9 cellular contexts compared by ENCODE assay signal in the genomic region with DNA sequence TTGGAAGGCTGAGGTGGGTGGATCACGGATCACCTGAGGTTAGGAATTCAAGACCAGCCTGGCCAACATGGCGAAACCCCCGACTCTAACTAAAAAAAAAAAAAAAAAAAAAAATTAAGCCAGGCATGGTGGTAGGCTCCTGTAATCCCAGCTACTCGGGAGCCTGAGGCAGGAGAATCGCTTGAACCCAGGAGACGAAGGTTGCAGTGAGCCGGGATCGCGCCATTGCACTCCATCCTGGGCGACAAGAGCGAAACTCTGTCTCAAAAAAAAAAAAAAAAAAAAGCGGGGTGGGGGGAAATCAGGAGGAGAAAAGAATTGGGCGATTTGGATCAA. TPM values are rescaled to one million over a fixed set of nuclear protein-coding genes. Genes with fewer than 3 reads are reported as not detected.
DNase-seq lines count a peak whose midpoint lies in the region; ATAC-seq and TF ChIP-seq lines count a peak whose summit lies in the region.
"Not testable (repeated sequence)": the region's sequence is repeated elsewhere in the genome, so short reads cannot be mapped to it uniquely, and the experiment has no call there.
"Had no signal": no experiment of that assay in that cellular context is flagged by ENCODE, and none has a peak within 500 bp of the region (broad histone marks: within the 10 kb centered on the region; RNA-seq: fewer than 3 reads in every experiment).

No MANE protein-coding gene starts in this region.

- TF ChIP-seq POLR2A in gastroesophageal sphincter (IDR thresholded peaks at IDR 0.05); sigmoid colon (IDR thresholded peaks at IDR 0.05): not testable (repeated sequence)

- H3K4me1 ChIP-seq in Caco-2 (peaks cover 37% of the 10 kb centered on the region), Panc1 (ENCODE audit: control insufficient read depth, insufficient read depth, low read length) (peaks cover 59% of the 10 kb centered on the region), gastroesophageal sphincter (peaks cover 3 to 64% (median 16%) of the 10 kb centered on the region in 3 donors), lower lobe of right lung (peaks cover 56% of the 10 kb centered on the region), sigmoid colon (peaks cover 0 to 48% (median 38%) of the 10 kb centered on the region in 4 donors)

- not testable (repeated sequence) for BruUV-seq in Caco-2 (replicated peaks; lab: Mats Ljungman, UMichigan); Panc1 (replicated peaks; lab: Mats Ljungman, UMichigan)

- H3K4me3 ChIP-seq in Caco-2 (ENCODE audit: low read depth, low read length): peak overlapping the region; percentile 35
- H3K4me3 ChIP-seq in Panc1 (ENCODE audit: low read depth in 2 of 2, low read length in 2 of 2): peak overlapping the region; percentile 29 to 57
- peak overlapping the region; percentile 34 to 40 for H3K4me3 ChIP-seq in gastroesophageal sphincter
- peak overlapping the region; percentile 31 for H3K4me3 ChIP-seq in lower lobe of right lung
- H3K4me3 ChIP-seq in sigmoid colon: peak overlapping the region in 3 of 4 donors; percentile 26 to 39 (median 37)

- not testable (repeated sequence) for ATAC-seq in Panc1; activated T-helper 17 cell treated with anti-CD3 and anti-CD28 coated beads, Interleukin-2, amount 50 U/mL, for 72 hours (replicated peaks); gastroesophageal sphincter; lower lobe of right lung

- H3K9me3 ChIP-seq in Caco-2; Panc1 (ENCODE audit: control insufficient read depth, insufficient read depth, low read depth, low read length); gastroesophageal sphincter; lower lobe of right lung; sigmoid colon: not testable (repeated sequence)

- H3K4me1 Mint-ChIP-seq in Caco-2 (ENCODE audit: low read depth, unreplicated experiment): peaks cover 33% of the 10 kb centered on the region
- H3K4me1 Mint-ChIP-seq in activated T-helper 17 cell treated with anti-CD3 and anti-CD28 coated beads, Interleukin-2, amount 50 U/mL, for 72 hours: peaks cover 26% of the 10 kb centered on the region
- peaks cover 51% of the 10 kb centered on the region for H3K4me1 Mint-ChIP-seq in chondrocyte (ENCODE audit: low read depth)
- peaks cover 48% of the 10 kb centered on the region for H3K4me1 Mint-ChIP-seq in type B pancreatic cell (ENCODE audit: unreplicated experiment)

- not testable (repeated sequence) for H3K9me3 Mint-ChIP-seq in Caco-2 (ENCODE audit: unreplicated experiment); activated T-helper 17 cell treated with anti-CD3 and anti-CD28 coated beads, Interleukin-2, amount 50 U/mL, for 72 hours; chondrocyte (ENCODE audit: low read depth); type B pancreatic cell

- POLR2A ChIA-PET in Caco-2 (lab: Charles Lee): interaction anchor here (1.1 kb wide), 2 partner anchors 10 to 51 kb away, joined by 7 to 16 read pairs; a partner anchor contains a TSS
- POLR2A ChIA-PET in Panc1 (lab: Charles Lee): interaction anchor here (0.7 kb wide), 1 partner anchor 13 kb away, joined by 6 read pairs; no protein-coding TSS in a partner anchor

- H3K27ac ChIP-seq in Panc1 (ENCODE audit: low read length) (peak overlapping the region; percentile 91), gastroesophageal sphincter (peak overlapping the region; percentile 73 to 87 (median 84)), lower lobe of right lung (peak overlapping the region; percentile 75), sigmoid colon (peak overlapping the region; percentile 78 to 91 (median 82))

- H3K36me3 ChIP-seq in Caco-2 (ENCODE audit: control insufficient read depth, insufficient read depth, low read length); Panc1 (ENCODE audit: control insufficient read depth, insufficient read depth, low read length); gastroesophageal sphincter; lower lobe of right lung; sigmoid colon: not testable (repeated sequence)

- 25 to 46% methylated on average over 2 to 10 of the region's 13 CpGs for WGBS in gastroesophageal sphincter (ENCODE audit: low coverage in 1 of 2), 2 donors
- WGBS in sigmoid colon, 2 donors: 13 to 60% methylated on average over 13 of the region's 13 CpGs

- H3K4me3 Mint-ChIP-seq in Caco-2 (ENCODE audit: unreplicated experiment) (peak overlapping the region; percentile 83), chondrocyte (ENCODE audit: unreplicated experiment) (peak overlapping the region; percentile 65), type B pancreatic cell (peak overlapping the region; percentile 87)
- H3K4me3 Mint-ChIP-seq in activated T-helper 17 cell treated with anti-CD3 and anti-CD28 coated beads, Interleukin-2, amount 50 U/mL, for 72 hours: peak overlapping the region; percentile 55

- TF ChIP-seq CTCF in Caco-2 (IDR thresholded peaks at IDR 0.05; ENCODE audit: insufficient read depth in 1 of 2, low read depth in 1 of 2, low read length in 1 of 2, severe bottlenecking in 1 of 2, unreplicated experiment in 1 of 2); Panc1 (IDR thresholded peaks at IDR 0.05); chondrocyte (IDR thresholded peaks at IDR 0.05); gastroesophageal sphincter (IDR thresholded peaks at IDR 0.05); lower lobe of right lung (IDR thresholded peaks at IDR 0.05); sigmoid colon (IDR thresholded peaks at IDR 0.05); type B pancreatic cell (conservative IDR thresholded peaks at IDR 0.05): not testable (repeated sequence)

- not testable (repeated sequence) for H3K27me3 ChIP-seq in Caco-2 (replicated peaks; ENCODE audit: control insufficient read depth, insufficient read depth, low read length); Panc1 (ENCODE audit: control insufficient read depth, insufficient read depth, low read length); gastroesophageal sphincter; lower lobe of right lung (ENCODE audit: low read depth); sigmoid colon

- not testable (repeated sequence) for H3K27me3 Mint-ChIP-seq in Caco-2 (ENCODE audit: insufficient read depth, unreplicated experiment); activated T-helper 17 cell treated with anti-CD3 and anti-CD28 coated beads, Interleukin-2, amount 50 U/mL, for 72 hours; chondrocyte (ENCODE audit: low read depth); type B pancreatic cell

- CTCF ChIA-PET in Caco-2 (lab: Charles Lee) (interaction anchor here (0.6 to 1.5 kb wide), 5 partner anchors 10 to 249 kb away, joined by 3 to 6 read pairs (median 5); a partner anchor contains a TSS), Panc1 (lab: Charles Lee) (interaction anchor here (0.7 kb wide), 1 partner anchor 636 kb away, joined by 3 read pairs; no protein-coding TSS in a partner anchor)

- H3K27ac Mint-ChIP-seq in Caco-2 (ENCODE audit: unreplicated experiment) (peak overlapping the region; percentile 98), chondrocyte (ENCODE audit: unreplicated experiment) (peak overlapping the region; percentile 97), type B pancreatic cell (peak overlapping the region; percentile 97)
- peak overlapping the region; percentile 48 for H3K27ac Mint-ChIP-seq in activated T-helper 17 cell treated with anti-CD3 and anti-CD28 coated beads, Interleukin-2, amount 50 U/mL, for 72 hours

- TF ChIP-seq EP300 in gastroesophageal sphincter (IDR thresholded peaks at IDR 0.05); sigmoid colon (IDR thresholded peaks at IDR 0.05): not testable (repeated sequence)

- DNase-seq in Caco-2; Panc1 (ENCODE audit: low read depth, low spot score); chondrocyte (ENCODE audit: low spot score); lower lobe of right lung; sigmoid colon; type B pancreatic cell (ENCODE audit: extremely low spot score, unreplicated experiment): not testable (repeated sequence)

- H3K36me3 Mint-ChIP-seq in Caco-2 (ENCODE audit: insufficient read depth, unreplicated experiment): peaks cover 29% of the 10 kb centered on the region
- not testable (repeated sequence) for H3K36me3 Mint-ChIP-seq in activated T-helper 17 cell treated with anti-CD3 and anti-CD28 coated beads, Interleukin-2, amount 50 U/mL, for 72 hours (ENCODE audit: low read depth); chondrocyte (ENCODE audit: low read depth); type B pancreatic cell

- intact Hi-C loops in Caco-2 (cut with micrococcal nuclease; ENCODE audit: unreplicated experiment): loop anchor here (2.0 kb wide), 1 partner anchor 40 kb away; the partner anchor contains the start of gene BOLA1
- intact Hi-C loops in Panc1 (cut with micrococcal nuclease; ENCODE audit: unreplicated experiment); lower lobe of right lung (cut with DNase I); sigmoid colon (cut with DNase I): not testable (repeated sequence)

- in situ Hi-C loops in Panc1 (cut with HindIII; ENCODE audit: low pct_unique_long_range_greater_than_20kb, low sequenced_read_pairs): not testable (repeated sequence)

RNA-seq across cellular contexts. Expression of gene MTMR11, which starts 2.0 kb away (rescaled TPM):
- 2.2 and 2.3 TPM in 2 replicates for total RNA-seq in Caco-2 (2022)
- 12.0 TPM for total RNA-seq in Panc1 (2021; ENCODE audit: unreplicated experiment)
- polyA plus RNA-seq in Panc1 (2012; ENCODE audit: insufficient read length): 9.4 TPM
- 1 to 10 TPM; 3.0 to 7.9 TPM for total RNA-seq in activated T-helper 17 cell treated with anti-CD3 and anti-CD28 coated beads, Interleukin-2, amount 50 U/mL, for 72 hours
- total RNA-seq in chondrocyte: 15.4 to 22.3 TPM (median 17.6 TPM) in 3 replicates
- 10 to 100 TPM; 10.6 to 20.6 (median 14.4) TPM for total RNA-seq in gastroesophageal sphincter
- total RNA-seq in lower lobe of right lung: 20.4 TPM
- total RNA-seq in sigmoid colon: 10 to 100 TPM; 10.3 to 22.5 (median 17.9) TPM
- 10 to 100 TPM; 69.9 to 85.8 (median 76.9) TPM for polyA plus RNA-seq in sigmoid colon
- total RNA-seq in type B pancreatic cell (ENCODE audit: low replicate concordance): 21.0 and 33.1 TPM in 2 replicates
- polyA plus RNA-seq: naive thymus-derived CD4-positive, alpha-beta T cell had no signal

RNA-seq across cellular contexts. Expression of gene SF3B4, which starts 11.0 kb away (rescaled TPM):
- total RNA-seq in Caco-2 (2022) (103 and 104 TPM in 2 replicates), Panc1 (2021; ENCODE audit: unreplicated experiment) (120 TPM), chondrocyte (54.7 to 63.9 TPM (median 58.2 TPM) in 3 replicates), gastroesophageal sphincter (10 to 100 TPM in 3 of 4 donors, 1 to 10 TPM in 1; 9.7 to 17.9 (median 14.0) TPM), lower lobe of right lung (45.5 TPM), sigmoid colon (10 to 100 TPM in 2 of 4 donors, 1 to 10 TPM in 2; 7.8 to 17.7 (median 10.4) TPM), type B pancreatic cell (ENCODE audit: low replicate concordance) (60.8 and 72.2 TPM in 2 replicates)
- polyA plus RNA-seq in Panc1 (2012; ENCODE audit: insufficient read length): 98.8 TPM
- total RNA-seq in activated T-helper 17 cell treated with anti-CD3 and anti-CD28 coated beads, Interleukin-2, amount 50 U/mL, for 72 hours: 10 to 100 TPM; 45.8 to 90.6 TPM
- polyA plus RNA-seq in sigmoid colon: 10 to 100 TPM; 19.0 to 51.1 (median 30.6) TPM

RNA-seq across cellular contexts. Expression of gene SV2A, which starts 21.0 kb away (rescaled TPM):
- total RNA-seq in Caco-2 (2022): 4.7 TPM in 2 replicates
- total RNA-seq in Panc1 (2021; ENCODE audit: unreplicated experiment): 2.9 TPM
- 4.4 TPM for polyA plus RNA-seq in Panc1 (2012; ENCODE audit: insufficient read length)
- total RNA-seq in activated T-helper 17 cell treated with anti-CD3 and anti-CD28 coated beads, Interleukin-2, amount 50 U/mL, for 72 hours: 1 to 10 TPM; 5.8 to 7.5 TPM
- 15.3 to 17.2 TPM (median 16.0 TPM) in 3 replicates for total RNA-seq in chondrocyte
- total RNA-seq in gastroesophageal sphincter: 1 to 10 TPM; 6.2 to 9.2 (median 7.1) TPM
- total RNA-seq in lower lobe of right lung: 0.86 TPM
- 1 to 10 TPM; 3.3 to 6.9 (median 5.7) TPM for total RNA-seq in sigmoid colon
- polyA plus RNA-seq in sigmoid colon: 1 to 10 TPM in 1 of 3 donors, under 1 TPM in 1, not detected in 1; 0.60 to 2.7 TPM
- 5.4 and 16.2 TPM in 2 replicates for total RNA-seq in type B pancreatic cell (ENCODE audit: low replicate concordance)

RNA-seq across cellular contexts. Expression of gene BOLA1, which starts 39.3 kb away (rescaled TPM):
- total RNA-seq in Caco-2 (2022): 22.7 and 22.9 TPM in 2 replicates
- 14.6 TPM for total RNA-seq in Panc1 (2021; ENCODE audit: unreplicated experiment)
- polyA plus RNA-seq in Panc1 (2012; ENCODE audit: insufficient read length): 21.1 TPM
- 10 to 100 TPM; 23.1 to 26.7 TPM for total RNA-seq in activated T-helper 17 cell treated with anti-CD3 and anti-CD28 coated beads, Interleukin-2, amount 50 U/mL, for 72 hours
- total RNA-seq in chondrocyte: 9.4 to 11.5 TPM (median 10.5 TPM) in 3 replicates
- 10 to 100 TPM; 23.9 to 46.2 (median 30.5) TPM for total RNA-seq in gastroesophageal sphincter
- total RNA-seq in lower lobe of right lung: 11.5 TPM
- total RNA-seq in sigmoid colon: 10 to 100 TPM; 36.0 to 61.4 (median 50.6) TPM
- polyA plus RNA-seq in sigmoid colon: 10 to 100 TPM; 19.2 to 26.6 (median 21.5) TPM
- 15.6 and 20.1 TPM in 2 replicates for total RNA-seq in type B pancreatic cell (ENCODE audit: low replicate concordance)

Comparison
In these comparisons a context has a peak if more than half of its experiments do, and no peak if none do; other contexts are left out.
1. H3K27ac Mint-ChIP-seq: peak in every context shown above with its lines; median percentile 98 in Caco-2; 97 in chondrocyte; 97 in type B pancreatic cell; 48 in activated T-helper 17 cell treated with anti-CD3 and anti-CD28 coated beads, Interleukin-2, amount 50 U/mL, for 72 hours.